ENCODE assay signal across 1 cellular context in the genomic region with DNA sequence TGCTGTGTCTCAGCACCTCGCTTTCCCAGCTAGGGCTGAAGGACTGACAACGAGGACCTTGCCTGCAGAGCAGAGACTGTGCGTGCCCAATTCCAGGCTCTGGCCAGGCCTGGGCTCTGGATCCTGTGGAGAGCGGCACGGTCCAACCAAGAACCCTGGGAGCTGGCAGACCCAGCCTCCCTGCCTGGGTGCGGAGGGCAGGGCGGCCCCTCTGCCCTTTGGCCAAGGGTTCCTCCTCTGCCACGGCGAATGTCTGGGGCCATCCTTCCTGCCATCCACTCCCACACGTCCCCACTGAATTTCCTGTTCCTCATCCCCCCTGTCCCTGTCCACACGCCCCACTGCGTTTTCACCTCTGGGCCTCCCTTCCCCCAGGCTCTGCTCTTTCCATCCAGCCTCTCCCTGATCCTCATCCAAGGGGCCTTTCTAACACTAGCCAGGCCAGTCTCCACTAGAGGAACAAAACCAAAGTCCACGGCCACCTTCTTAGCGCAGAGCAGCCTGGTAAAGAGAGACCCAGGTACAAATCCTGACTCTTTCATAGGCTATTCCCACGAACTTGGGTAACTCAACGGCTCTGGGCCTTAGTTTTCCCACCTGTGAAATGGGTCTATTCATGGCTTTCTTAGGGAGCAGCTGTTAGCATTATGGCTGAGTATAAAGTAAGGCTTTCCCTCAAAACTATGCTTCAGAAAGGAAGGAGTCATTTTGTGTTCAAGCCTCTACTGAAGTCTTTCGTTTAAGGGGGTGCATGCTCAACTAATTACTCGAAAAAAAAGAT.
TF ChIP-seq lines count a peak whose summit lies in the region.

No MANE protein-coding gene starts in this region.

TF ChIP-seq in K562, 482 proteins besides CTCF, POLR2A, EP300 and RAD21 (continued from another document):
- TF ChIP-seq RBM25 (IDR thresholded peaks at IDR 0.05; ENCODE audit: low read depth, low read length, severe bottlenecking) (peak; percentile 90), ARID2 (IDR thresholded peaks at IDR 0.05) (no peak)
